In genomic region chr5:107670927-107671741, GRCh38 we compare ENCODE assay signal across 8 cellular contexts. TPM values are rescaled to one million over a fixed set of nuclear protein-coding genes. Genes with fewer than 3 reads are reported as not detected.
A peak's percentile ranks its signal among the peaks of the same experiment; 100 is the strongest.
DNase-seq lines count a peak whose midpoint lies in the region; ATAC-seq and TF ChIP-seq lines count a peak whose summit lies in the region.

EFNA5 (minus strand) TSS chr5:107670937.

- H3K4me3 ChIP-seq in effector memory CD4-positive, alpha-beta T cell (ENCODE audit: insufficient read depth, low read depth, low read length, poor library complexity, severe bottlenecking) = peak within 1 kb of the TSS; percentile 45
- H3K4me3 ChIP-seq in lung = peak within 1 kb of the TSS; percentile 67

- H3K4me3 Mint-ChIP-seq in T-helper 2 cell treated with Interferon-gamma antibody and Interleukin-4, amounts not matched to agents 5 μg/mL and 100 μg/mL, for 36 hours = peak within 1 kb of the TSS; percentile 78

- H3K27me3 Mint-ChIP-seq in T-helper 2 cell treated with Interferon-gamma antibody and Interleukin-4, amounts not matched to agents 5 μg/mL and 100 μg/mL, for 36 hours (ENCODE audit: low read depth) = peaks cover 77% of the 10 kb centered on the region

- H3K9me3 Mint-ChIP-seq in T-helper 2 cell treated with Interferon-gamma antibody and Interleukin-4, amounts not matched to agents 5 μg/mL and 100 μg/mL, for 36 hours = no peaks in the 10 kb centered on the region

- no peak within 1 kb of the TSS for H3K27ac Mint-ChIP-seq in T-helper 2 cell treated with Interferon-gamma antibody and Interleukin-4, amounts not matched to agents 5 μg/mL and 100 μg/mL, for 36 hours

- ATAC-seq in GM21360 (IDR thresholded peaks at IDR 0.05; ENCODE audit: unreplicated experiment) (peak; percentile 26), lung (ENCODE audit: insufficient read depth, low FRiP score) (no peak)

- no peak for TF ChIP-seq CTCF in lung (IDR thresholded peaks at IDR 0.05; ENCODE audit: control extremely low read depth, extremely low read depth)

- no peaks in the 10 kb centered on the region for H3K9me3 ChIP-seq in effector memory CD4-positive, alpha-beta T cell (ENCODE audit: control insufficient read depth, low read length)
- no peaks in the 10 kb centered on the region for H3K9me3 ChIP-seq in lung (ENCODE audit: control insufficient read depth in 2 of 2, insufficient read depth in 1 of 2, low read length in 1 of 2)

- DNase-seq in Daoy (ENCODE audit: low read depth) (peak; percentile 73), Kasumi-1 (lab: John Stamatoyannopoulos, UW) (peak; percentile 32 to 44), lung (ENCODE audit: low spot score) (peak; percentile 36), DMS153 treated with DMSO at 0.1 percent for 48 hours (lab: John Stamatoyannopoulos, UW; ENCODE audit: unreplicated experiment) (no peak)
- DNase-seq in T-helper 2 cell treated with Interferon-gamma antibody and Interleukin-4, amounts not matched to agents 5 μg/mL and 100 μg/mL, for 36 hours (ENCODE audit: low spot score) = peak; percentile 20
- DNase-seq in effector memory CD4-positive, alpha-beta T cell = no peak

- H3K4me1 ChIP-seq in effector memory CD4-positive, alpha-beta T cell (ENCODE audit: control insufficient read depth, insufficient read depth, low read length, poor library complexity, severe bottlenecking) = peaks cover 36% of the 10 kb centered on the region
- peaks cover 0 to 15% of the 10 kb centered on the region in 2 donors for H3K4me1 ChIP-seq in lung (ENCODE audit: control insufficient read depth in 2 of 2, insufficient read depth in 2 of 2, low read length in 2 of 2)

- no peaks in the 10 kb centered on the region for H3K36me3 Mint-ChIP-seq in T-helper 2 cell treated with Interferon-gamma antibody and Interleukin-4, amounts not matched to agents 5 μg/mL and 100 μg/mL, for 36 hours (ENCODE audit: low read depth)

- 0 to 1% methylated on average over 80 to 84 of the region's 84 CpGs for WGBS in lung, 2 donors

- no peak within 1 kb of the TSS for H3K27ac ChIP-seq in effector memory CD4-positive, alpha-beta T cell (ENCODE audit: insufficient read depth, low read length, poor library complexity, severe bottlenecking)
- H3K27ac ChIP-seq in lung (ENCODE audit: low read depth in 1 of 2, low read length in 1 of 2) (peak within 1 kb of the TSS; percentile 70 to 75), temporal lobe (ENCODE audit: low read depth, low read length) (peak within 1 kb of the TSS; percentile 44)

- H3K27me3 ChIP-seq in effector memory CD4-positive, alpha-beta T cell (replicated peaks; ENCODE audit: control insufficient read depth, insufficient read depth, low read length, poor library complexity, severe bottlenecking) = peaks cover 29% of the 10 kb centered on the region
- H3K27me3 ChIP-seq in lung (ENCODE audit: control insufficient read depth, insufficient read depth) = peaks cover 6% of the 10 kb centered on the region

- H3K36me3 ChIP-seq in effector memory CD4-positive, alpha-beta T cell (ENCODE audit: control insufficient read depth, insufficient read depth, low read length) = no peaks in the 10 kb centered on the region
- no peaks in the 10 kb centered on the region for H3K36me3 ChIP-seq in lung (ENCODE audit: control insufficient read depth in 2 of 2, insufficient read depth in 2 of 2, low read length in 2 of 2)

- peaks cover 31% of the 10 kb centered on the region for H3K4me1 Mint-ChIP-seq in T-helper 2 cell treated with Interferon-gamma antibody and Interleukin-4, amounts not matched to agents 5 μg/mL and 100 μg/mL, for 36 hours (ENCODE audit: low read depth)

RNA-seq across cellular contexts. Expression of gene EFNA5, which starts in this region (rescaled TPM):
- total RNA-seq in Daoy (2014; rRNA removed; shearing (Covaris generic)) = 4.1 and 5.8 TPM in 2 replicates
- total RNA-seq in lung (10 to 100 TPM; 12.4 to 18.4 TPM), temporal lobe (17.0 TPM)
- 1 to 10 TPM; 2.1 to 3.2 TPM for polyA plus RNA-seq in lung

Comparison
In these comparisons a context has a peak if more than half of its experiments do, and no peak if none do; other contexts are left out.
1. DNase-seq: peak in Daoy (single experiment), Kasumi-1 (2 of 2), T-helper 2 cell treated with Interferon-gamma antibody and Interleukin-4, amounts not matched to agents 5 μg/mL and 100 μg/mL, for 36 hours (single experiment) and lung (single experiment); none in effector memory CD4-positive, alpha-beta T cell (0 of 3) and DMS153 treated with DMSO at 0.1 percent for 48 hours (single experiment).